21 cellular contexts compared by ENCODE assay signal in the genomic region with DNA sequence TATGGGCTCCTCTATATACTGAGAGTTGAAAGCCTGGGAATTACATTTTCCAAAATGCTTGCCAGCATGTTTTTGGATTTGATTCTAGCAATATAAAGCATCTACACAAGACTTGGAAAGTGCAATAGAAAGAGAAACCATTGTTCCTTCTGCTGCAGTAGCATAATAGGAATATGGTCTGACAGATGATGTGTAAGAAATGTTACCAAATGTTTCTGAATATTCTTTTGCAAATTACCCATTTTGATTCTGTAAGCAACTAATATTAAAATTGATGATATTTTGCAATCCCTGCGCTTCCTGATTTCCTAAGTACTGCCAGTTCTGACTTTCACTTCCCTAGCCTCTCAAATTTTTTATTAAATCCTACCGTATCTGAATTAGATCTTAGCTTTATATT.
"Had no signal": no experiment of that assay in that cellular context is flagged by ENCODE, and none has a peak within 500 bp of the region (broad histone marks: within the 10 kb centered on the region; RNA-seq: fewer than 3 reads in every experiment).

No MANE protein-coding gene starts in this region.

- H3K27me3 ChIP-seq: heart right ventricle, neural progenitor cell, spleen had no signal

- H3K27ac ChIP-seq: epithelial cell of prostate, heart right ventricle, lower lobe of right lung, neural progenitor cell, thoracic aorta had no signal

- ATAC-seq: activated CD4-positive, alpha-beta T cell treated with anti-CD3 and anti-CD28 coated beads for 36 hours; activated naive CD4-positive, alpha-beta T cell treated with anti-CD3 and anti-CD28 coated beads, Interleukin-2, amount 50 U/mL, for 72 hours; activated T-helper 17 cell treated with anti-CD3 and anti-CD28 coated beads, Interleukin-2, amount 50 U/mL, for 72 hours; heart right ventricle; left cardiac atrium had no signal

- H3K36me3 ChIP-seq: heart right ventricle, lower lobe of right lung, neural progenitor cell, spleen, thoracic aorta had no signal

- DNase-seq: activated B cell treated with CpG ODN at 0.5 μM for 24 hours; activated CD4-positive, alpha-beta T cell treated with anti-CD3 and anti-CD28 coated beads for 36 hours; activated CD4-positive, alpha-beta T cell treated with anti-CD3 and anti-CD28 coated beads, Interleukin-2, amount 50 U/mL, for 4 hours; activated CD8-positive, alpha-beta memory T cell treated with anti-CD3 and anti-CD28 coated beads for 24 hours; activated CD8-positive, alpha-beta memory T cell treated with anti-CD3 and anti-CD28 coated beads, Interleukin-2, amount 50 U/mL, for 4 hours; activated T-cell treated with anti-CD3 and anti-CD28 coated beads, Interleukin-2, amount 50 U/mL, for 24 hours; aorta; heart right ventricle; islet precursor cell; left cardiac atrium; lower lobe of right lung; naive B cell; spleen; stimulated activated CD4-positive, alpha-beta T cell treated with anti-CD3 and anti-CD28 coated beads, Interleukin-4, amount 100 ng/mL, for 1 hour; stimulated activated naive CD4-positive, alpha-beta T cell; T1000 had no signal

- H3K4me2 ChIP-seq: neural progenitor cell had no signal

- H3K9me3 ChIP-seq: lower lobe of right lung had no signal

- H3K4me1 ChIP-seq: lower lobe of right lung, neural progenitor cell had no signal

- H3K9ac ChIP-seq: neural progenitor cell had no signal

- H3K4me3 ChIP-seq: heart right ventricle, lower lobe of right lung, neural progenitor cell, spleen, thoracic aorta had no signal
